8 cellular contexts compared by ENCODE assay signal in the genomic region with DNA sequence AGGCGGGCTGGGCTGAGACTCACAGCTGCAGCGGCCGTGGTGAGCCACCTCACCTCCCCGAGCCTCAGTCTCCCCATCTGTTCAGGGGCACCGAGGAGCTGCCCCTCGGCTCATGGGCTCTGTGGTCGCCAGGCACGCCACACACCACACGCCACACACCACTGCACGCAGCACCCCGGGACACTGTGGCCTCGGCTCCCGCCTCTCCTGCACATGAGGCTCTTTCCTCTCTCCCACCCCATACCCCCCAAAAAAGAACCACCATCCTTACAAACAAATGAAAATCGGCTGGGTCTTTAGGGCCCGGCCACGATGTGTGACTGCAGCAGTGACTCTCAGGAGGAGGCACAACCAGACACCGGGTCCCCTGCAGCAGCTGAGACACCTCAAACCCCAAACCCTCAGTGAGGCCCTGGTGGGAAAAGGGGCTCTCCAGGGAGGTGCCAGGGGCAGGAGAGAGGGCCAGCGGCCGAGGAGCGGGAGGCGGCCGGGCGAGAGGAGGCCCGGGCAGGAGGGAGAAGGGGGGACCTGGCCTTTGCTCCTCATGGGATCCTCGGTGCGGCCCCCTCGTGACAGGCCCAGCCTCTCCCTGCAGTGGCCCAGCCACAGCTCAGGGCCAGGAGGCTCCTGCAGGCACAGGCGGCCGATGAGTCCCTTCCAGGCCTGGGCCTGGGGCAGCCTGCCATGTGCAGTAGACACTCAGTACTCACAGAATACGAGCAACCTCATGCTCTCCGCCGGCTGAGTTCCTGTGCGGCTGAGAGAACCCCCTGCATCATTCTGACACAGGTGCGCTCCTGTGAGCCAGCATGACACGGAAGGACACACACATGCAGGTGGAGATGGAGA.
DNase-seq lines count a peak whose midpoint lies in the region; ATAC-seq and TF ChIP-seq lines count a peak whose summit lies in the region.

No MANE protein-coding gene starts in this region.

- no peak for TF ChIP-seq EP300 in stomach (IDR thresholded peaks at IDR 0.05)

- H3K56ac ChIP-seq in H9 (ENCODE audit: insufficient read length, low read depth, low read length), result no peak overlapping the region

- no peak overlapping the region for H2BK15ac ChIP-seq in H9 (ENCODE audit: low read depth, low read length)

- peak overlapping the region in 1 of 10 donors; percentile 42 for H3K4me3 ChIP-seq in heart right ventricle
- H3K4me3 ChIP-seq in stomach, result peak overlapping the region in 2 of 4 donors; percentile 34 to 40
- H3K4me3 ChIP-seq in WERI-Rb-1 (ENCODE audit: low read depth, low read length), result no peak overlapping the region

- H3K9me3 ChIP-seq in H9 (ENCODE audit: control insufficient read depth, low read depth, low read length) (no peaks in the 10 kb centered on the region), heart right ventricle (no peaks in the 10 kb centered on the region), stomach (no peaks in the 10 kb centered on the region), WERI-Rb-1 (ENCODE audit: severe bottlenecking) (peaks cover 6% of the 10 kb centered on the region)

- H2AK5ac ChIP-seq in H9 (ENCODE audit: insufficient read length, low read length), result no peak overlapping the region

- peaks cover 2% of the 10 kb centered on the region; the same call in 1 of the 2 replicates for H3K27me3 Mint-ChIP-seq in H9 (ENCODE audit: low read depth)
- H3K27me3 Mint-ChIP-seq in activated CD4-positive, alpha-beta T cell treated with anti-CD3 and anti-CD28 coated beads, Interleukin-2, amount 10 ng/mL, durations not matched to agents 24 days and 14 days, result no peaks in the 10 kb centered on the region

- no peak overlapping the region for H2AFZ ChIP-seq in H9 (ENCODE audit: low read length)

- no peak overlapping the region; the same call in 1 of the 2 replicates for H3K4ac ChIP-seq in H9 (ENCODE audit: low read depth, low read length)

- no peak overlapping the region for H3K4me3 Mint-ChIP-seq in H9
- peak overlapping the region; percentile 84 for H3K4me3 Mint-ChIP-seq in activated CD4-positive, alpha-beta T cell treated with anti-CD3 and anti-CD28 coated beads, Interleukin-2, amount 10 ng/mL, durations not matched to agents 24 days and 14 days

- no peaks in the 10 kb centered on the region for H4K20me1 ChIP-seq in H9 (ENCODE audit: control insufficient read depth, insufficient read depth, insufficient read length)

- no peak for TF ChIP-seq CTCF in H9 (conservative IDR thresholded peaks at IDR 0.05)
- no peak for TF ChIP-seq CTCF in heart right ventricle (IDR thresholded peaks at IDR 0.05)
- TF ChIP-seq CTCF in stomach (IDR thresholded peaks at IDR 0.05), result no peak
- TF ChIP-seq CTCF in WERI-Rb-1 (IDR thresholded peaks at IDR 0.05; ENCODE audit: low read depth, low read length), result no peak

- no peak overlapping the region for H4K5ac ChIP-seq in H9 (ENCODE audit: insufficient read length, low read depth, low read length)

- H3K23me2 ChIP-seq in H9 (ENCODE audit: insufficient read length, low read depth, low read length, poor library complexity, severe bottlenecking), result no peaks in the 10 kb centered on the region

- H2BK120ac ChIP-seq in H9 (ENCODE audit: low read depth, low read length, poor library complexity, severe bottlenecking), result no peak overlapping the region

- H2BK20ac ChIP-seq in H9 (ENCODE audit: low read depth, low read length, poor library complexity, severe bottlenecking), result no peak overlapping the region

- intact Hi-C loops in activated CD4-positive, alpha-beta T cell treated with anti-CD3 and anti-CD28 coated beads, Interleukin-2, amount 10 ng/mL, durations not matched to agents 24 days and 14 days (cut with micrococcal nuclease), result loop anchor here (1.0 to 2.0 kb wide), 6 partner anchors 17 to 251 kb away; a partner anchor contains a TSS
- intact Hi-C loops in heart right ventricle (cut with DNase I) (loop anchor here in 7 of 10 donors (5.0 to 10.0 kb wide), 6 partner anchors 39 to 71 kb away; a partner anchor contains a TSS), stomach (cut with DNase I; ENCODE audit: low total_unique reads) (loop anchor here (10.0 kb wide), 1 partner anchor 59 kb away; no protein-coding TSS in a partner anchor)

- peaks cover 3 to 4% of the 10 kb centered on the region in 2 experiments; a peak in 4 of 5 replicates for H3K9me3 Mint-ChIP-seq in H9
- peaks cover 3% of the 10 kb centered on the region for H3K9me3 Mint-ChIP-seq in activated CD4-positive, alpha-beta T cell treated with anti-CD3 and anti-CD28 coated beads, Interleukin-2, amount 10 ng/mL, durations not matched to agents 24 days and 14 days

- H3T11ph ChIP-seq in H9 (ENCODE audit: low read length), result no peak overlapping the region

- no peak overlapping the region for H3K4me2 ChIP-seq in H9 (ENCODE audit: insufficient read depth, insufficient read length, low read length)

- no peaks in the 10 kb centered on the region for H3K79me2 ChIP-seq in H9 (ENCODE audit: insufficient read depth, low read length)

- H3K14ac ChIP-seq in H9 (ENCODE audit: insufficient read depth, low read length), result peak overlapping the region; percentile 23; the same call in 1 of the 2 replicates

- H3K27me3 ChIP-seq in H9 (ENCODE audit: insufficient read depth, low read length) (no peaks in the 10 kb centered on the region), heart right ventricle (no peaks in the 10 kb centered on the region), stomach (no peaks in the 10 kb centered on the region), WERI-Rb-1 (ENCODE audit: insufficient read depth, low read depth, severe bottlenecking) (no peaks in the 10 kb centered on the region)

- no peak overlapping the region for H2BK5ac ChIP-seq in H9 (ENCODE audit: insufficient read length, low read length)

- H3K36me3 ChIP-seq in heart right ventricle, result peaks cover 0 to 2% (median 0%) of the 10 kb centered on the region in 9 donors
- H3K36me3 ChIP-seq in stomach, result no peaks in the 10 kb centered on the region
- no peaks in the 10 kb centered on the region for H3K36me3 ChIP-seq in WERI-Rb-1

- H3K4me1 Mint-ChIP-seq in H9, result peaks cover 15 to 31% of the 10 kb centered on the region in 2 experiments
- H3K4me1 Mint-ChIP-seq in activated CD4-positive, alpha-beta T cell treated with anti-CD3 and anti-CD28 coated beads, Interleukin-2, amount 10 ng/mL, durations not matched to agents 24 days and 14 days, result peaks cover 51% of the 10 kb centered on the region

- H3K79me1 ChIP-seq in H9 (ENCODE audit: insufficient read depth, low read depth, low read length, poor library complexity, severe bottlenecking), result no peaks in the 10 kb centered on the region

- H4K8ac ChIP-seq in H9 (replicated peaks; ENCODE audit: insufficient read length, low read depth, low read length), result no peak overlapping the region

- H2BK12ac ChIP-seq in H9 (ENCODE audit: insufficient read length, low read depth, low read length), result no peak overlapping the region

- no CpG with 5 or more reads among the region's 35 CpGs for WGBS in H9 (ENCODE audit: extremely low coverage, insufficient read length, low lambda C conversion rate)
- WGBS in heart right ventricle, 2 donors, result 86 to 91% methylated on average over 35 of the region's 35 CpGs
- 68 to 87% (median 81%) methylated on average over 32 to 35 of the region's 35 CpGs for WGBS in stomach, 5 donors

- H3K23ac ChIP-seq in H9 (ENCODE audit: insufficient read length, low read depth, low read length), result no peak overlapping the region

- ATAC-seq in heart right ventricle, result no peak
- no peak for ATAC-seq in HG03045 (IDR thresholded peaks at IDR 0.05; ENCODE audit: unreplicated experiment)

- H3K18ac ChIP-seq in H9 (ENCODE audit: insufficient read length, low read depth, low read length), result peak overlapping the region; percentile 22

- H3K27ac Mint-ChIP-seq in H9, result peak overlapping the region; percentile 20 to 91 (median 52); a peak in 2 of 7 replicates
- H3K27ac Mint-ChIP-seq in activated CD4-positive, alpha-beta T cell treated with anti-CD3 and anti-CD28 coated beads, Interleukin-2, amount 10 ng/mL, durations not matched to agents 24 days and 14 days, result peak overlapping the region; percentile 93

- DNase-seq in H9, result no peak
- DNase-seq in activated CD4-positive, alpha-beta T cell treated with anti-CD3 and anti-CD28 coated beads, Interleukin-2, amount 10 ng/mL, durations not matched to agents 24 days and 14 days, result no peak
- peak in 1 of 2 donors; percentile 38 for DNase-seq in heart right ventricle
- DNase-seq in stomach, result no peak
- no peak for DNase-seq in GM19238 (ENCODE audit: insufficient read length, low spot score)
- DNase-seq in WERI-Rb-1, result no peak
- no peak for DNase-seq in DMS 273 treated with DMSO at 0.1 percent for 48 hours (lab: John Stamatoyannopoulos, UW)

- H3K4me1 ChIP-seq in H9 (ENCODE audit: insufficient read depth, low read length) (no peaks in the 10 kb centered on the region; the same call in 1 of the 2 replicates), heart right ventricle (peaks cover 12 to 72% (median 54%) of the 10 kb centered on the region in 9 donors), stomach (peaks cover 52 to 77% (median 62%) of the 10 kb centered on the region in 4 donors)

- peaks cover 3 to 4% (median 3%) of the 10 kb centered on the region in 3 experiments; a peak in 6 of 7 replicates for H3K36me3 Mint-ChIP-seq in H9 (ENCODE audit: insufficient read depth in 1 of 3, low read depth in 3 of 3)
- peaks cover 22% of the 10 kb centered on the region for H3K36me3 Mint-ChIP-seq in activated CD4-positive, alpha-beta T cell treated with anti-CD3 and anti-CD28 coated beads, Interleukin-2, amount 10 ng/mL, durations not matched to agents 24 days and 14 days (ENCODE audit: low read depth)

- no peak overlapping the region for H4K91ac ChIP-seq in H9 (ENCODE audit: insufficient read length, low read depth, low read length)

- H3K27ac ChIP-seq in H9 (ENCODE audit: insufficient read length, low read depth, low read length) (no peak overlapping the region), heart right ventricle (peak overlapping the region in 9 of 10 donors; percentile 81 to 98 (median 90)), stomach (peak overlapping the region; percentile 93 to 99 (median 96)), WERI-Rb-1 (no peak overlapping the region)

- TF ChIP-seq POLR2A in stomach (IDR thresholded peaks at IDR 0.05), result no peak

- H3K9ac ChIP-seq in H9 (ENCODE audit: extremely low read depth, insufficient read length, low read length), result no peak overlapping the region

Comparison
In these comparisons a context has a peak if more than half of its experiments do, and no peak if none do; other contexts are left out.
1. H3K27ac ChIP-seq: peak in heart right ventricle (9 of 10) and stomach (5 of 5); none in H9 (single experiment) and WERI-Rb-1 (single experiment).